In genomic region chr1:160489513-160490261, GRCh38 we compare ENCODE assay signal across 18 cellular contexts. TPM values are rescaled to one million over a fixed set of nuclear protein-coding genes. Genes with fewer than 3 reads are reported as not detected.
DNase-seq lines count a peak whose midpoint lies in the region; ATAC-seq, FAIRE-seq and TF ChIP-seq lines count a peak whose summit lies in the region.
"Had no signal": no experiment of that assay in that cellular context is flagged by ENCODE, and none has a peak within 500 bp of the region (broad histone marks: within the 10 kb centered on the region; RNA-seq: fewer than 3 reads in every experiment).

No MANE protein-coding gene starts in this region.

- no peak overlapping the region for H3K4me3 Mint-ChIP-seq in natural killer cell treated with Interleukin-12 subunit alpha and Interleukin-12 subunit beta and Interleukin-15 and Interleukin-18, amount 100 ng/mL, for 72 hours
- H3K4me3 Mint-ChIP-seq in natural killer cell: no peak overlapping the region
- H3K4me3 Mint-ChIP-seq in dendritic cell treated with granulocyte-macrophage colony-stimulating factor and Interleukin-4, amounts not matched to agents 40 ng/mL and 50 ng/mL, for 4 days: no peak overlapping the region
- H3K4me3 Mint-ChIP-seq: activated naive CD8-positive, alpha-beta T cell treated with anti-CD3 and anti-CD28 coated beads, Interleukin-2, amount 10 ng/mL, durations not matched to agents 7 days and 5 days; neural progenitor cell had no signal

- H3K9me3 Mint-ChIP-seq in natural killer cell treated with Interleukin-12 subunit alpha and Interleukin-12 subunit beta and Interleukin-15 and Interleukin-18, amount 100 ng/mL, for 72 hours: peaks cover 3% of the 10 kb centered on the region
- no peaks in the 10 kb centered on the region for H3K9me3 Mint-ChIP-seq in natural killer cell
- H3K9me3 Mint-ChIP-seq in dendritic cell treated with granulocyte-macrophage colony-stimulating factor and Interleukin-4, amounts not matched to agents 40 ng/mL and 50 ng/mL, for 4 days: no peaks in the 10 kb centered on the region
- H3K9me3 Mint-ChIP-seq: neural progenitor cell had no signal

- peak overlapping the region; percentile 54 to 73 for H3K27ac Mint-ChIP-seq in natural killer cell treated with Interleukin-12 subunit alpha and Interleukin-12 subunit beta and Interleukin-15 and Interleukin-18, amount 100 ng/mL, for 72 hours
- peak overlapping the region in 1 of 2 donors; percentile 54 for H3K27ac Mint-ChIP-seq in natural killer cell
- H3K27ac Mint-ChIP-seq in dendritic cell treated with granulocyte-macrophage colony-stimulating factor and Interleukin-4, amounts not matched to agents 40 ng/mL and 50 ng/mL, for 4 days: peak overlapping the region; percentile 25
- H3K27ac Mint-ChIP-seq: activated naive CD8-positive, alpha-beta T cell treated with anti-CD3 and anti-CD28 coated beads, Interleukin-2, amount 10 ng/mL, durations not matched to agents 7 days and 5 days; neural progenitor cell had no signal

- no peak for TF ChIP-seq CTCF in natural killer cell (IDR thresholded peaks at IDR 0.05)
- TF ChIP-seq CTCF in omental fat pad (IDR thresholded peaks at IDR 0.05): no peak

- FAIRE-seq in urothelium cell line (lab: Jason Lieb, UNC): peak; percentile 71

- DNase-seq in natural killer cell treated with Interleukin-12 subunit alpha and Interleukin-12 subunit beta and Interleukin-15 and Interleukin-18, amount 100 ng/mL, for 72 hours (ENCODE audit: low spot score): no peak
- no peak for DNase-seq in natural killer cell
- peak; percentile 19 for DNase-seq in NCI-H2227 treated with DMSO at 0.1 percent for 48 hours (lab: John Stamatoyannopoulos, UW)
- no peak for DNase-seq in urothelium cell line (ENCODE audit: low spot score)
- no peak for DNase-seq in AG08396 (ENCODE audit: low spot score)
- no peak for DNase-seq in midbrain (lab: John Stamatoyannopoulos, UW)
- DNase-seq in omental fat pad (ENCODE audit: low spot score): no peak
- DNase-seq: activated naive CD8-positive, alpha-beta T cell treated with anti-CD3 and anti-CD28 coated beads, Interleukin-2, amount 10 ng/mL, durations not matched to agents 7 days and 5 days; effector memory CD4-positive, alpha-beta T cell; left ventricle myocardium superior; NCI-H1105; NCI-H345; transverse colon had no signal

- ATAC-seq in natural killer cell treated with Interleukin-12 subunit alpha and Interleukin-12 subunit beta and Interleukin-15 and Interleukin-18, amount 100 ng/mL, for 72 hours: no peak
- ATAC-seq in natural killer cell: no peak
- no peak for ATAC-seq in omental fat pad (ENCODE audit: low FRiP score)
- ATAC-seq: left ventricle myocardium superior, sciatic nerve had no signal

- intact Hi-C loops in natural killer cell (cut with micrococcal nuclease): loop anchor here (5.0 kb wide), 1 partner anchor 62 kb away; no protein-coding TSS in a partner anchor
- intact Hi-C loops in dendritic cell treated with granulocyte-macrophage colony-stimulating factor and Interleukin-4, amounts not matched to agents 40 ng/mL and 50 ng/mL, for 4 days (cut with micrococcal nuclease): no loop called here

- H3K36me3 Mint-ChIP-seq in natural killer cell treated with Interleukin-12 subunit alpha and Interleukin-12 subunit beta and Interleukin-15 and Interleukin-18, amount 100 ng/mL, for 72 hours: peaks cover 22% of the 10 kb centered on the region
- peaks cover 36% of the 10 kb centered on the region for H3K36me3 Mint-ChIP-seq in natural killer cell
- peaks cover 6% of the 10 kb centered on the region for H3K36me3 Mint-ChIP-seq in dendritic cell treated with granulocyte-macrophage colony-stimulating factor and Interleukin-4, amounts not matched to agents 40 ng/mL and 50 ng/mL, for 4 days (ENCODE audit: low read depth)
- H3K36me3 Mint-ChIP-seq: neural progenitor cell had no signal

- H3K27me3 Mint-ChIP-seq in natural killer cell treated with Interleukin-12 subunit alpha and Interleukin-12 subunit beta and Interleukin-15 and Interleukin-18, amount 100 ng/mL, for 72 hours: no peaks in the 10 kb centered on the region
- no peaks in the 10 kb centered on the region for H3K27me3 Mint-ChIP-seq in natural killer cell (ENCODE audit: low read depth in 2 of 2)
- peaks cover 1% of the 10 kb centered on the region for H3K27me3 Mint-ChIP-seq in dendritic cell treated with granulocyte-macrophage colony-stimulating factor and Interleukin-4, amounts not matched to agents 40 ng/mL and 50 ng/mL, for 4 days
- H3K27me3 Mint-ChIP-seq: activated naive CD8-positive, alpha-beta T cell treated with anti-CD3 and anti-CD28 coated beads, Interleukin-2, amount 10 ng/mL, durations not matched to agents 7 days and 5 days had no signal

- H3K4me1 Mint-ChIP-seq in natural killer cell treated with Interleukin-12 subunit alpha and Interleukin-12 subunit beta and Interleukin-15 and Interleukin-18, amount 100 ng/mL, for 72 hours (ENCODE audit: low read depth in 2 of 2): peaks cover 4 to 14% of the 10 kb centered on the region in 2 donors
- H3K4me1 Mint-ChIP-seq in natural killer cell: peaks cover 15 to 16% of the 10 kb centered on the region in 2 donors
- peaks cover 5% of the 10 kb centered on the region for H3K4me1 Mint-ChIP-seq in dendritic cell treated with granulocyte-macrophage colony-stimulating factor and Interleukin-4, amounts not matched to agents 40 ng/mL and 50 ng/mL, for 4 days (ENCODE audit: low read depth)

RNA-seq across cellular contexts. Expression of gene SLAMF6, which starts 33.4 kb away (rescaled TPM):
- total RNA-seq in natural killer cell treated with Interleukin-12 subunit alpha and Interleukin-12 subunit beta and Interleukin-15 and Interleukin-18, amount 100 ng/mL, for 72 hours: 10 to 100 TPM; 10.9 to 17.7 TPM
- total RNA-seq in natural killer cell (10 to 100 TPM; 66.7 to 88.2 (median 68.1) TPM), omental fat pad (1 to 10 TPM; 1.5 to 4.9 (median 2.9) TPM)
- total RNA-seq: H4, SJSA1 had no signal
